In the genomic region with DNA sequence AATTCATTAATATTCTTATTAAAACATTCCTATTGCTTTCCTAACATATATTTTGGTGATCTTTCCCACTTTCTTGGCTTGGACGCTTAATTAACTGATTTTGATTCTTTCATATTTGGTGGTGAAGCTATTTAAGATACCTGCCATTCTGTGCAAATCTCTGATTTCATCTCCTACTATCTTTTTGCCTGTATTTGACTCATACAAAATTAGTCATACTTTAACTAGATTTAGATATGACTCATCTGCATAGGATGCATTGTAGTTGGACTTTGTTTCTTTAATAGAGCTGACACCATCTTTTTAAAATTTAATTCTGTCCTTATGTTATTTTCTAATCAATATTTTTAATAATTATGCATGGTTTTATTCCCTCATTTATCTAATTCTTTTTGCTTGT, we compare ENCODE assay signal across 14 cellular contexts.
DNase-seq lines count a peak whose midpoint lies in the region; ATAC-seq, FAIRE-seq and TF ChIP-seq lines count a peak whose summit lies in the region.
"Had no signal": no experiment of that assay in that cellular context is flagged by ENCODE, and none has a peak within 500 bp of the region (broad histone marks: within the 10 kb centered on the region; RNA-seq: fewer than 3 reads in every experiment).

No MANE protein-coding gene starts in this region.

- H3K4me3 ChIP-seq in endothelial cell of umbilical vein (replicated peaks in 1 of 3; ENCODE audit: insufficient read depth in 1 of 3, low read depth in 1 of 3, low read length in 3 of 3) (no peak overlapping the region), psoas muscle (no peak overlapping the region)
- H3K4me3 ChIP-seq: right atrium auricular region, suprapubic skin had no signal

- H3K79me2 ChIP-seq in endothelial cell of umbilical vein (ENCODE audit: control insufficient read depth, insufficient read depth, low read length) = no peaks in the 10 kb centered on the region

- H3K27me3 ChIP-seq in endothelial cell of umbilical vein (ENCODE audit: control insufficient read depth in 2 of 2, insufficient read depth in 2 of 2, low read length in 2 of 2) (peaks cover 2 to 3% of the 10 kb centered on the region in 2 experiments), psoas muscle (ENCODE audit: insufficient read depth in 3 of 3, low read length in 2 of 3) (no peaks in the 10 kb centered on the region)
- H3K27me3 ChIP-seq: right atrium auricular region had no signal

- DNase-seq in DMS53 (lab: John Stamatoyannopoulos, UW) (peak; percentile 35), DMS53 treated with DMSO at 0.1 percent for 48 hours (lab: John Stamatoyannopoulos, UW; ENCODE audit: unreplicated experiment) (no peak), HT1080 (ENCODE audit: low read depth) (peak; percentile 61), endothelial cell of umbilical vein (ENCODE audit: low read depth, low spot score) (no peak), D341Med (ENCODE audit: low spot score) (no peak), psoas muscle (no peak), T-helper 17 cell (no peak)
- DNase-seq in stimulated activated effector memory CD8-positive, alpha-beta T cell treated with anti-CD3 and anti-CD28 coated beads, Interleukin-12 subunit alpha, Interleukin-12 subunit beta, amount 100 ng/mL, for 72 hours (ENCODE audit: low spot score in 2 of 2) = no peak
- DNase-seq: 8988T, NCI-H2227 treated with DMSO at 0.1 percent for 48 hours had no signal

- H3K4me2 ChIP-seq in endothelial cell of umbilical vein (ENCODE audit: insufficient read depth, low read length) = no peak overlapping the region

- H4K20me1 ChIP-seq in endothelial cell of umbilical vein (replicated peaks; ENCODE audit: control insufficient read depth, extremely low read depth, insufficient read depth, low read length) = no peaks in the 10 kb centered on the region

- peaks cover 23% of the 10 kb centered on the region for H3K27me3 Mint-ChIP-seq in T-helper 17 cell
- H3K27me3 Mint-ChIP-seq: brain had no signal

- H3K9me3 Mint-ChIP-seq in stimulated activated effector memory CD8-positive, alpha-beta T cell treated with anti-CD3 and anti-CD28 coated beads, Interleukin-12 subunit alpha, Interleukin-12 subunit beta, amount 100 ng/mL, for 72 hours = no peaks in the 10 kb centered on the region
- H3K9me3 Mint-ChIP-seq: brain had no signal

- POLR2A ChIA-PET in endothelial cell of umbilical vein (lab: Charles Lee) = no interaction called here

- FAIRE-seq in endothelial cell of umbilical vein (lab: Jason Lieb, UNC) = no peak
- FAIRE-seq: GM18507 had no signal

- H3K36me3 ChIP-seq in endothelial cell of umbilical vein (ENCODE audit: control insufficient read depth in 2 of 2, extremely low read depth in 1 of 2, insufficient read depth in 2 of 2, low read length in 2 of 2) (no peaks in the 10 kb centered on the region), psoas muscle (ENCODE audit: insufficient read depth in 1 of 2, low read depth in 1 of 2) (no peaks in the 10 kb centered on the region)
- H3K36me3 ChIP-seq: right atrium auricular region, suprapubic skin had no signal

- H3K9me3 ChIP-seq in endothelial cell of umbilical vein (replicated peaks; ENCODE audit: control insufficient read depth, insufficient read depth, low read length) (no peaks in the 10 kb centered on the region), psoas muscle (no peaks in the 10 kb centered on the region), T-helper 17 cell (ENCODE audit: control insufficient read depth, low read length, poor library complexity, severe bottlenecking) (no peaks in the 10 kb centered on the region)
- H3K9me3 ChIP-seq: right atrium auricular region, suprapubic skin had no signal

- H2AFZ ChIP-seq in endothelial cell of umbilical vein (ENCODE audit: low read depth, low read length) = no peak overlapping the region

- no peak overlapping the region for H3K27ac Mint-ChIP-seq in stimulated activated effector memory CD8-positive, alpha-beta T cell treated with anti-CD3 and anti-CD28 coated beads, Interleukin-12 subunit alpha, Interleukin-12 subunit beta, amount 100 ng/mL, for 72 hours
- H3K27ac Mint-ChIP-seq in T-helper 17 cell = no peak overlapping the region

- no peaks in the 10 kb centered on the region for H3K9me1 ChIP-seq in endothelial cell of umbilical vein (replicated peaks; ENCODE audit: control insufficient read depth, extremely low read depth, insufficient read depth, low read length)

- TF ChIP-seq POLR2A in endothelial cell of umbilical vein (IDR thresholded peaks at IDR 0.05; ENCODE audit: low read depth, low read length) = no peak

- H3K9ac ChIP-seq in endothelial cell of umbilical vein (replicated peaks; ENCODE audit: extremely low read depth, insufficient read depth, low read length) = no peak overlapping the region

- CTCF ChIA-PET in endothelial cell of umbilical vein (lab: Charles Lee) = no interaction called here

- intact Hi-C loops in endothelial cell of umbilical vein (cut with micrococcal nuclease) = no loop called here
- intact Hi-C loops in psoas muscle (cut with DNase I) = no loop called here

- peaks cover 6% of the 10 kb centered on the region for H3K4me1 ChIP-seq in endothelial cell of umbilical vein (ENCODE audit: control insufficient read depth, extremely low read depth, insufficient read depth, low read length)
- H3K4me1 ChIP-seq in psoas muscle = no peaks in the 10 kb centered on the region
- H3K4me1 ChIP-seq: right atrium auricular region, suprapubic skin had no signal

- H3K27ac ChIP-seq in endothelial cell of umbilical vein (ENCODE audit: insufficient read depth, low read depth, low read length) = no peak overlapping the region
- H3K27ac ChIP-seq in psoas muscle = no peak overlapping the region
- H3K27ac ChIP-seq: right atrium auricular region, suprapubic skin had no signal

- WGBS in psoas muscle, 3 donors = 96 to 97% (median 97%) methylated on average over 1 of the region's 1 CpG

- ATAC-seq in stimulated activated effector memory CD8-positive, alpha-beta T cell treated with anti-CD3 and anti-CD28 coated beads, Interleukin-12 subunit alpha, Interleukin-12 subunit beta, amount 100 ng/mL, for 72 hours = peak; percentile 78
- ATAC-seq in psoas muscle = no peak
- no peak for ATAC-seq in T-helper 17 cell

- no TSS peak for BruUV-seq in endothelial cell of umbilical vein (replicated peaks; lab: Mats Ljungman, UMichigan)

- no peaks in the 10 kb centered on the region for H3K36me3 Mint-ChIP-seq in stimulated activated effector memory CD8-positive, alpha-beta T cell treated with anti-CD3 and anti-CD28 coated beads, Interleukin-12 subunit alpha, Interleukin-12 subunit beta, amount 100 ng/mL, for 72 hours
- no peaks in the 10 kb centered on the region for H3K36me3 Mint-ChIP-seq in T-helper 17 cell (ENCODE audit: low read depth)
- H3K36me3 Mint-ChIP-seq: brain had no signal

- no peak for TF ChIP-seq CTCF in endothelial cell of umbilical vein (IDR thresholded peaks at IDR 0.05; ENCODE audit: extremely low read depth in 1 of 2, insufficient read depth in 1 of 2, low read depth in 1 of 2, low read length in 2 of 2)
- no peak for TF ChIP-seq CTCF in psoas muscle (IDR thresholded peaks at IDR 0.05)

- H3K4me1 Mint-ChIP-seq in stimulated activated effector memory CD8-positive, alpha-beta T cell treated with anti-CD3 and anti-CD28 coated beads, Interleukin-12 subunit alpha, Interleukin-12 subunit beta, amount 100 ng/mL, for 72 hours = no peaks in the 10 kb centered on the region
- H3K4me1 Mint-ChIP-seq in T-helper 17 cell = no peaks in the 10 kb centered on the region

- H3K4me3 Mint-ChIP-seq in stimulated activated effector memory CD8-positive, alpha-beta T cell treated with anti-CD3 and anti-CD28 coated beads, Interleukin-12 subunit alpha, Interleukin-12 subunit beta, amount 100 ng/mL, for 72 hours = no peak overlapping the region
- H3K4me3 Mint-ChIP-seq in T-helper 17 cell = no peak overlapping the region
- H3K4me3 Mint-ChIP-seq: brain had no signal

- dilution Hi-C loops in endothelial cell of umbilical vein (cut with MboI; ENCODE audit: extremely low pct_ligation_motif_present, low sequenced_read_pairs) = no loop called here

TF ChIP-seq in endothelial cell of umbilical vein, 7 proteins besides CTCF, POLR2A, EP300 and RAD21:
- TF ChIP-seq MYC (IDR thresholded peaks at IDR 0.05; ENCODE audit: low read depth, low read length) = no peak
- peak; percentile 41 for TF ChIP-seq GATA2 (IDR thresholded peaks at IDR 0.05; ENCODE audit: insufficient read depth, insufficient read length, low read depth, low read length)
- peak; percentile 93 for TF ChIP-seq FOS (IDR thresholded peaks at IDR 0.05; ENCODE audit: borderline replicate concordance, insufficient read depth, low read length)
- no peak for TF ChIP-seq POLR2AphosphoS5 (IDR thresholded peaks at IDR 0.05; ENCODE audit: insufficient read depth, low read depth, low read length)
- peak; percentile 80 for TF ChIP-seq JUN (IDR thresholded peaks at IDR 0.05; ENCODE audit: borderline replicate concordance, insufficient read depth, insufficient read length, low read depth)

Comparison
In these comparisons a context has a peak if more than half of its experiments do, and no peak if none do; other contexts are left out.
1. DNase-seq: peak in DMS53 (single experiment) and HT1080 (single experiment); none in DMS53 treated with DMSO at 0.1 percent for 48 hours (single experiment), endothelial cell of umbilical vein (single experiment), stimulated activated effector memory CD8-positive, alpha-beta T cell treated with anti-CD3 and anti-CD28 coated beads, Interleukin-12 subunit alpha, Interleukin-12 subunit beta, amount 100 ng/mL, for 72 hours (0 of 2), D341Med (single experiment), psoas muscle (0 of 2) and T-helper 17 cell (0 of 3).